8 cellular contexts compared by ENCODE assay signal in the genomic region with DNA sequence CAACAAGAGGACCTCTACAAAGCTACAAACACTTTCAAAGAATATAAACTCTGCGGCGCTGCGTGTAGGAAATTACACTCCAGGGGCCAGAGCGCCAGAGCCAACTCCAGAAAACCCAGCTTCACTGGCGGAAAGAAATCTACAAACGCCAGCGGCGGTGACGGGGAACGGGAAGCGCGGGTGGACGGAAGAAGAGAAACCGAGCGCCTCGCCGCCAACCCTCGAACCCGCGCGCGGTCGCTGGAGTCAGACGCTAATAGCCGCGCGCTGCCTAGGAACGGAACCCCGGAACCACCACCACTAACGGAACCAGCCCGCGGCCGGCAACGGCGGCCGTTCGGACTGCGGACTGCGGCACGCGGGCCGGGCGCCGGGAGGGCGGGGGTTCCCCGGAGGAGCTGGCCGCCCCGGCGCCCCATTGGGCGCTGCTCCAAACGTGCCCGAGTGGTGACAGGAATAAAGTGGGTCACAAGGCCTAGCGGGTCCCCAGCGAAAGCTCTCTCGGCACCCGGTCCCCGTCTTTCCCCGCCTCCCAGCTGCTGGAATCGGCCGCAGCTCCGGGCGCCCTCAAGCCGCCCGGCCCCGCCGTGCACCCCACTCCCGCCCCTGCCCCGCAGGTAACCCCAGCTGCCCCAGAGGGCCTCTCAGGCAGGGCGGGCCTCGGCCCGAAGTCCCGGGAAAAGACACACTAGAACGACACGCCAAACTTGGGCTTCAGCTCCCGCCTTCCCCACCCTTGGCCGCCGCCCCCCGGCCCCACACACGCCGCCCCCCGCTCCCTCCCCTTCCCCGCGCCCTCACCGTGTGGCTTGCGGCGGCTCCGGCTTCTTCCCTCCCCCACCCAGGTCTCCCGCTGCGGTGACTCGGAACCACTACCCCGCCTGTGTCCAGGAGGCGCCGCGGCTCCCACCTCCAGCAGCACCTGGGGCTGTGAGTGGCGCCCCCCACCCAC. TPM values are rescaled to one million over a fixed set of nuclear protein-coding genes. Genes with fewer than 3 reads are reported as not detected.
DNase-seq lines count a peak whose midpoint lies in the region; ATAC-seq, FAIRE-seq and TF ChIP-seq lines count a peak whose summit lies in the region.

No MANE protein-coding gene starts in this region.

- H3K4me3 ChIP-seq in ACC112 (ENCODE audit: low read depth, low read length) (peak overlapping the region; percentile 86), kidney (ENCODE audit: low read length in 2 of 2) (peak overlapping the region; percentile 83 to 88)

- ATAC-seq in GM18870 (IDR thresholded peaks at IDR 0.05; ENCODE audit: unreplicated experiment) (peak; percentile 37), HG03108 (IDR thresholded peaks at IDR 0.05; ENCODE audit: unreplicated experiment) (peak; percentile 42)
- ATAC-seq in central memory CD8-positive, alpha-beta T cell (replicated peaks; ENCODE audit: extremely low read depth, poor library complexity, severe bottlenecking): peak; percentile 55

- H3K27ac Mint-ChIP-seq in central memory CD8-positive, alpha-beta T cell (ENCODE audit: low read depth): peak overlapping the region; percentile 77

- peaks cover 16% of the 10 kb centered on the region for H3K36me3 Mint-ChIP-seq in central memory CD8-positive, alpha-beta T cell (ENCODE audit: insufficient read depth)

- peaks cover 40% of the 10 kb centered on the region for H3K4me1 Mint-ChIP-seq in central memory CD8-positive, alpha-beta T cell

- H3K27me3 ChIP-seq in ACC112 (ENCODE audit: insufficient read depth, low read length): no peaks in the 10 kb centered on the region

- H3K9ac ChIP-seq in kidney (ENCODE audit: low read length in 2 of 2): peak overlapping the region; percentile 35 to 75

- H3K9me3 Mint-ChIP-seq in central memory CD8-positive, alpha-beta T cell: no peaks in the 10 kb centered on the region

- H3K4me1 ChIP-seq in ACC112 (ENCODE audit: control insufficient read depth, insufficient read depth, low read length, unreplicated experiment): peaks cover 38% of the 10 kb centered on the region
- peaks cover 4 to 10% of the 10 kb centered on the region in 2 donors for H3K4me1 ChIP-seq in kidney (ENCODE audit: control insufficient read depth in 1 of 2, insufficient read depth in 1 of 2, low read depth in 1 of 2, low read length in 2 of 2)

- H3K4me3 Mint-ChIP-seq in central memory CD8-positive, alpha-beta T cell: peak overlapping the region; percentile 89

- no peak for TF ChIP-seq CTCF in kidney (IDR thresholded peaks at IDR 0.05; ENCODE audit: borderline replicate concordance, extremely low read depth, insufficient read depth)

- H3K27me3 Mint-ChIP-seq in central memory CD8-positive, alpha-beta T cell: no peaks in the 10 kb centered on the region

- no peaks in the 10 kb centered on the region for H3K36me3 ChIP-seq in ACC112 (ENCODE audit: insufficient read depth, low read length)
- no peaks in the 10 kb centered on the region for H3K36me3 ChIP-seq in kidney (ENCODE audit: control insufficient read depth in 1 of 2, insufficient read depth in 2 of 2, low read length in 2 of 2)

- peak overlapping the region; percentile 88 for H3K27ac ChIP-seq in ACC112 (ENCODE audit: low read depth, low read length)
- H3K27ac ChIP-seq in kidney (ENCODE audit: low read depth in 2 of 2, low read length in 2 of 2): peak overlapping the region; percentile 87 to 96

- peaks cover 47% of the 10 kb centered on the region for H3K79me2 ChIP-seq in ACC112 (ENCODE audit: control insufficient read depth, insufficient read depth, low read length, unreplicated experiment)

- H3K9me3 ChIP-seq in kidney (ENCODE audit: control insufficient read depth in 1 of 2, low read length in 2 of 2): no peaks in the 10 kb centered on the region

- H2AFZ ChIP-seq in ACC112 (ENCODE audit: low read length, unreplicated experiment): peak overlapping the region; percentile 71

- intact Hi-C loops in kidney (cut with DNase I): no loop called here

- DNase-seq in NCI-H2227 (lab: John Stamatoyannopoulos, UW; ENCODE audit: unreplicated experiment) (peak; percentile 84), kidney (peak; percentile 94)
- DNase-seq in activated CD4-positive, CD25-positive, alpha-beta regulatory T cell treated with anti-CD3 and anti-CD28 coated beads, Interleukin-2, amount 50 U/mL, for 16 hours (ENCODE audit: low read depth, low spot score): peak; percentile 15
- DNase-seq in central memory CD8-positive, alpha-beta T cell (ENCODE audit: low spot score in 2 of 2): peak; percentile 40 to 50
- peak; percentile 28 to 46 for DNase-seq in stimulated activated CD4-positive, alpha-beta T cell treated with anti-CD3 and anti-CD28 coated beads, Interleukin-15, amount 100 ng/mL, for 1 hour (ENCODE audit: low read depth in 1 of 2, low spot score in 1 of 2)

- no peak for FAIRE-seq in kidney (lab: Jason Lieb, UNC)

RNA-seq across cellular contexts. Expression of a gene that starts 0.8 kb away (rescaled TPM):
- 28.9 TPM for total RNA-seq in kidney
- 3.8 TPM for polyA plus RNA-seq in kidney (ENCODE audit: insufficient read depth, low read depth, low replicate concordance)

RNA-seq across cellular contexts. Expression of a gene that starts 46.1 kb away (rescaled TPM):
- total RNA-seq in kidney: not detected
- polyA plus RNA-seq in kidney (ENCODE audit: insufficient read depth, low read depth, low replicate concordance): not detected

Comparison
In these comparisons a context has a peak if more than half of its experiments do, and no peak if none do; other contexts are left out.
1. Peak in every context shown above with its lines: DNase-seq, ATAC-seq, H3K4me3 ChIP-seq and H3K27ac ChIP-seq.
2. DNase-seq: peak in every context shown above with its lines; median percentile 94 in kidney; 84 in NCI-H2227; 45 in central memory CD8-positive, alpha-beta T cell; 37 in stimulated activated CD4-positive, alpha-beta T cell treated with anti-CD3 and anti-CD28 coated beads, Interleukin-15, amount 100 ng/mL, for 1 hour; 15 in activated CD4-positive, CD25-positive, alpha-beta regulatory T cell treated with anti-CD3 and anti-CD28 coated beads, Interleukin-2, amount 50 U/mL, for 16 hours.